Comparison of ENCODE assay signal across 14 cellular contexts in genomic region chr6:37985355-37985754, GRCh38.
A peak's percentile ranks its signal among the peaks of the same experiment; 100 is the strongest.
DNase-seq lines count a peak whose midpoint lies in the region; ATAC-seq and TF ChIP-seq lines count a peak whose summit lies in the region.
"Had no signal": no experiment of that assay in that cellular context is flagged by ENCODE, and none has a peak within 500 bp of the region (broad histone marks: within the 10 kb centered on the region; RNA-seq: fewer than 3 reads in every experiment).

No MANE protein-coding gene starts in this region.

- POLR2A ChIA-PET in activated CD8-positive, alpha-beta T cell treated with anti-CD3 and anti-CD28 coated beads, Interleukin-2, amount 10 ng/mL, durations not matched to agents 7 days and 5 days (lab: Charles Lee): no interaction called here
- POLR2A ChIA-PET in RWPE1 (lab: Yijun Ruan, JAX; ENCODE audit: low non-redundant PET): no interaction called here

- ATAC-seq in activated CD8-positive, alpha-beta T cell treated with anti-CD3 and anti-CD28 coated beads, Interleukin-2, amount 10 ng/mL, durations not matched to agents 7 days and 5 days: peak; percentile 58
- ATAC-seq in stimulated activated effector memory CD8-positive, alpha-beta T cell treated with anti-CD3 and anti-CD28 coated beads, Interleukin-12 subunit alpha, Interleukin-12 subunit beta, amount 100 ng/mL, for 72 hours: peak; percentile 52

- peak; percentile 1 for DNase-seq in activated T-helper 1 cell treated with Interleukin-2 at 50 U/mL for 16 hours (ENCODE audit: low read depth)
- no peak for DNase-seq in activated T-helper 1 cell treated with anti-CD3 and anti-CD28 coated beads, Interleukin-12 subunit alpha, Interleukin-12 subunit beta, Interleukin-2, Interleukin-4 antibody, amounts not matched to agents 30 ng/mL and 10 ng/mL and 1 ng/mL, durations not matched to agents 14 hours and 24 hours and 36 hours (ENCODE audit: low spot score)
- peak; percentile 55 for DNase-seq in activated CD8-positive, alpha-beta T cell treated with anti-CD3 and anti-CD28 coated beads, Interleukin-2, amount 10 ng/mL, durations not matched to agents 7 days and 5 days
- DNase-seq in chondrocyte (ENCODE audit: low spot score): peak; percentile 75
- DNase-seq in stimulated activated effector memory CD8-positive, alpha-beta T cell treated with anti-CD3 and anti-CD28 coated beads, Interleukin-12 subunit alpha, Interleukin-12 subunit beta, amount 100 ng/mL, for 72 hours (ENCODE audit: low spot score in 2 of 2): no peak
- DNase-seq in occipital lobe (lab: John Stamatoyannopoulos, UW): no peak
- DNase-seq in ACHN: no peak
- DNase-seq in RWPE1 (ENCODE audit: low spot score): no peak
- DNase-seq: activated naive CD4-positive, alpha-beta T cell; COR-L47; head of caudate nucleus; SHP77 had no signal

- no peak overlapping the region for H3K27ac ChIP-seq in RWPE1
- H3K27ac ChIP-seq: KMS-11, thoracic aorta had no signal

- no peak overlapping the region for H3K4me3 Mint-ChIP-seq in activated T-helper 1 cell treated with anti-CD3 and anti-CD28 coated beads, Interleukin-12 subunit alpha, Interleukin-12 subunit beta, Interleukin-2, Interleukin-4 antibody, amounts not matched to agents 30 ng/mL and 10 ng/mL and 1 ng/mL, durations not matched to agents 14 hours and 24 hours and 36 hours
- H3K4me3 Mint-ChIP-seq in activated CD8-positive, alpha-beta T cell treated with anti-CD3 and anti-CD28 coated beads, Interleukin-2, amount 10 ng/mL, durations not matched to agents 7 days and 5 days: no peak overlapping the region
- no peak overlapping the region for H3K4me3 Mint-ChIP-seq in chondrocyte (ENCODE audit: unreplicated experiment)
- H3K4me3 Mint-ChIP-seq in stimulated activated effector memory CD8-positive, alpha-beta T cell treated with anti-CD3 and anti-CD28 coated beads, Interleukin-12 subunit alpha, Interleukin-12 subunit beta, amount 100 ng/mL, for 72 hours: no peak overlapping the region

- CTCF ChIA-PET in activated CD8-positive, alpha-beta T cell treated with anti-CD3 and anti-CD28 coated beads, Interleukin-2, amount 10 ng/mL, durations not matched to agents 7 days and 5 days (lab: Charles Lee): interaction anchor here (1.1 to 1.6 kb wide), 2 partner anchors 47 to 202 kb away, joined by 3 read pairs; no protein-coding TSS in a partner anchor
- CTCF ChIA-PET in RWPE1 (lab: Yijun Ruan, JAX): no interaction called here

- TF ChIP-seq CTCF in chondrocyte (IDR thresholded peaks at IDR 0.05): no peak
- no peak for TF ChIP-seq CTCF in RWPE1 (conservative IDR thresholded peaks at IDR 0.05; ENCODE audit: low read depth)

- no peaks in the 10 kb centered on the region for H3K36me3 Mint-ChIP-seq in activated T-helper 1 cell treated with anti-CD3 and anti-CD28 coated beads, Interleukin-12 subunit alpha, Interleukin-12 subunit beta, Interleukin-2, Interleukin-4 antibody, amounts not matched to agents 30 ng/mL and 10 ng/mL and 1 ng/mL, durations not matched to agents 14 hours and 24 hours and 36 hours (ENCODE audit: low read depth)
- H3K36me3 Mint-ChIP-seq in activated CD8-positive, alpha-beta T cell treated with anti-CD3 and anti-CD28 coated beads, Interleukin-2, amount 10 ng/mL, durations not matched to agents 7 days and 5 days (ENCODE audit: low read depth): peaks cover 2% of the 10 kb centered on the region
- H3K36me3 Mint-ChIP-seq in chondrocyte (ENCODE audit: low read depth): no peaks in the 10 kb centered on the region
- H3K36me3 Mint-ChIP-seq in stimulated activated effector memory CD8-positive, alpha-beta T cell treated with anti-CD3 and anti-CD28 coated beads, Interleukin-12 subunit alpha, Interleukin-12 subunit beta, amount 100 ng/mL, for 72 hours: no peaks in the 10 kb centered on the region

- no peak overlapping the region for H3K27ac Mint-ChIP-seq in activated T-helper 1 cell treated with anti-CD3 and anti-CD28 coated beads, Interleukin-12 subunit alpha, Interleukin-12 subunit beta, Interleukin-2, Interleukin-4 antibody, amounts not matched to agents 30 ng/mL and 10 ng/mL and 1 ng/mL, durations not matched to agents 14 hours and 24 hours and 36 hours
- no peak overlapping the region for H3K27ac Mint-ChIP-seq in activated CD8-positive, alpha-beta T cell treated with anti-CD3 and anti-CD28 coated beads, Interleukin-2, amount 10 ng/mL, durations not matched to agents 7 days and 5 days
- H3K27ac Mint-ChIP-seq in chondrocyte (ENCODE audit: unreplicated experiment): peak overlapping the region; percentile 54
- no peak overlapping the region for H3K27ac Mint-ChIP-seq in stimulated activated effector memory CD8-positive, alpha-beta T cell treated with anti-CD3 and anti-CD28 coated beads, Interleukin-12 subunit alpha, Interleukin-12 subunit beta, amount 100 ng/mL, for 72 hours

- in situ Hi-C loops in ACHN (cut with HindIII; ENCODE audit: low pct_ligation_motif_present, low pct_unique_long_range_greater_than_20kb, low sequenced_read_pairs): no loop called here

- H3K9me3 Mint-ChIP-seq in activated T-helper 1 cell treated with anti-CD3 and anti-CD28 coated beads, Interleukin-12 subunit alpha, Interleukin-12 subunit beta, Interleukin-2, Interleukin-4 antibody, amounts not matched to agents 30 ng/mL and 10 ng/mL and 1 ng/mL, durations not matched to agents 14 hours and 24 hours and 36 hours: no peaks in the 10 kb centered on the region
- H3K9me3 Mint-ChIP-seq in activated CD8-positive, alpha-beta T cell treated with anti-CD3 and anti-CD28 coated beads, Interleukin-2, amount 10 ng/mL, durations not matched to agents 7 days and 5 days (ENCODE audit: insufficient read depth): no peaks in the 10 kb centered on the region
- H3K9me3 Mint-ChIP-seq in chondrocyte (ENCODE audit: low read depth): no peaks in the 10 kb centered on the region
- no peaks in the 10 kb centered on the region for H3K9me3 Mint-ChIP-seq in stimulated activated effector memory CD8-positive, alpha-beta T cell treated with anti-CD3 and anti-CD28 coated beads, Interleukin-12 subunit alpha, Interleukin-12 subunit beta, amount 100 ng/mL, for 72 hours

- H3K4me1 Mint-ChIP-seq in activated T-helper 1 cell treated with anti-CD3 and anti-CD28 coated beads, Interleukin-12 subunit alpha, Interleukin-12 subunit beta, Interleukin-2, Interleukin-4 antibody, amounts not matched to agents 30 ng/mL and 10 ng/mL and 1 ng/mL, durations not matched to agents 14 hours and 24 hours and 36 hours (ENCODE audit: low read depth): peaks cover 65% of the 10 kb centered on the region
- peaks cover 23% of the 10 kb centered on the region for H3K4me1 Mint-ChIP-seq in activated CD8-positive, alpha-beta T cell treated with anti-CD3 and anti-CD28 coated beads, Interleukin-2, amount 10 ng/mL, durations not matched to agents 7 days and 5 days (ENCODE audit: low read depth)
- peaks cover 70% of the 10 kb centered on the region for H3K4me1 Mint-ChIP-seq in chondrocyte (ENCODE audit: low read depth)
- H3K4me1 Mint-ChIP-seq in stimulated activated effector memory CD8-positive, alpha-beta T cell treated with anti-CD3 and anti-CD28 coated beads, Interleukin-12 subunit alpha, Interleukin-12 subunit beta, amount 100 ng/mL, for 72 hours: peaks cover 76% of the 10 kb centered on the region

- intact Hi-C loops in activated T-helper 1 cell treated with anti-CD3 and anti-CD28 coated beads, Interleukin-12 subunit alpha, Interleukin-12 subunit beta, Interleukin-2, Interleukin-4 antibody, amounts not matched to agents 30 ng/mL and 10 ng/mL and 1 ng/mL, durations not matched to agents 14 hours and 24 hours and 36 hours (cut with micrococcal nuclease): loop anchor here (5.0 kb wide), 1 partner anchor 72 kb away; no protein-coding TSS in a partner anchor

- no peaks in the 10 kb centered on the region for H3K27me3 Mint-ChIP-seq in activated T-helper 1 cell treated with anti-CD3 and anti-CD28 coated beads, Interleukin-12 subunit alpha, Interleukin-12 subunit beta, Interleukin-2, Interleukin-4 antibody, amounts not matched to agents 30 ng/mL and 10 ng/mL and 1 ng/mL, durations not matched to agents 14 hours and 24 hours and 36 hours (ENCODE audit: insufficient read depth)
- H3K27me3 Mint-ChIP-seq in activated CD8-positive, alpha-beta T cell treated with anti-CD3 and anti-CD28 coated beads, Interleukin-2, amount 10 ng/mL, durations not matched to agents 7 days and 5 days (ENCODE audit: low read depth): peaks cover 3% of the 10 kb centered on the region
- H3K27me3 Mint-ChIP-seq in chondrocyte (ENCODE audit: low read depth): no peaks in the 10 kb centered on the region

Comparison
In these comparisons a context has a peak if more than half of its experiments do, and no peak if none do; other contexts are left out.
1. DNase-seq: peak in activated T-helper 1 cell treated with Interleukin-2 at 50 U/mL for 16 hours (single experiment), activated CD8-positive, alpha-beta T cell treated with anti-CD3 and anti-CD28 coated beads, Interleukin-2, amount 10 ng/mL, durations not matched to agents 7 days and 5 days (single experiment) and chondrocyte (single experiment); none in activated T-helper 1 cell treated with anti-CD3 and anti-CD28 coated beads, Interleukin-12 subunit alpha, Interleukin-12 subunit beta, Interleukin-2, Interleukin-4 antibody, amounts not matched to agents 30 ng/mL and 10 ng/mL and 1 ng/mL, durations not matched to agents 14 hours and 24 hours and 36 hours (single experiment), stimulated activated effector memory CD8-positive, alpha-beta T cell treated with anti-CD3 and anti-CD28 coated beads, Interleukin-12 subunit alpha, Interleukin-12 subunit beta, amount 100 ng/mL, for 72 hours (0 of 2), occipital lobe (single experiment), ACHN (single experiment) and RWPE1 (single experiment).